ENCODE assay signal across 1 cellular context in genomic region chr3:134496481-134497071, GRCh38.
A peak's percentile ranks its signal among the peaks of the same experiment; 100 is the strongest.
TF ChIP-seq lines count a peak whose summit lies in the region.

No MANE protein-coding gene starts in this region.

TF ChIP-seq in K562, 482 proteins besides CTCF, POLR2A, EP300 and RAD21 (continued from another document and continues in another):
- peak; percentile 88 for TF ChIP-seq ZBTB17 (CRISPR knock-in tag; IDR thresholded peaks at IDR 0.05)
- TF ChIP-seq FOXK2 (conservative IDR thresholded peaks at IDR 0.05 in 1 of 2, IDR thresholded peaks at IDR 0.05 in 1 of 2; ENCODE audit: low read depth in 2 of 2), result 0 out of 4 replicates have a peak, but pooled peaks have one; percentile 17 to 22
- 0 out of 2 replicates have a peak, but pooled peaks have one; percentile 9 for TF ChIP-seq ZNF695 (CRISPR knock-in tag; IDR thresholded peaks at IDR 0.05)
- peak; percentile 93 for TF ChIP-seq KLF16 (IDR thresholded peaks at IDR 0.05)
- no peak for TF ChIP-seq SNIP1 (IDR thresholded peaks at IDR 0.05; ENCODE audit: low read depth)
- TF ChIP-seq GTF2F1 (IDR thresholded peaks at IDR 0.05; ENCODE audit: low read depth, low read length), result no peak
- peak; percentile 93 for TF ChIP-seq TRIM24 (IDR thresholded peaks at IDR 0.05)
- TF ChIP-seq BCL6 (CRISPR knock-in tag; IDR thresholded peaks at IDR 0.05), result peak; percentile 89
- TF ChIP-seq ZNF311 (CRISPR knock-in tag; IDR thresholded peaks at IDR 0.05), result peak; percentile 93
- no peak for TF ChIP-seq KAT7 (CRISPR knock-in tag; IDR thresholded peaks at IDR 0.05; ENCODE audit: borderline replicate concordance)
- TF ChIP-seq PHTF2 (CRISPR knock-in tag; IDR thresholded peaks at IDR 0.05), result 0 out of 2 replicates have a peak, but pooled peaks have one; percentile 56
- TF ChIP-seq, protein P1, sequence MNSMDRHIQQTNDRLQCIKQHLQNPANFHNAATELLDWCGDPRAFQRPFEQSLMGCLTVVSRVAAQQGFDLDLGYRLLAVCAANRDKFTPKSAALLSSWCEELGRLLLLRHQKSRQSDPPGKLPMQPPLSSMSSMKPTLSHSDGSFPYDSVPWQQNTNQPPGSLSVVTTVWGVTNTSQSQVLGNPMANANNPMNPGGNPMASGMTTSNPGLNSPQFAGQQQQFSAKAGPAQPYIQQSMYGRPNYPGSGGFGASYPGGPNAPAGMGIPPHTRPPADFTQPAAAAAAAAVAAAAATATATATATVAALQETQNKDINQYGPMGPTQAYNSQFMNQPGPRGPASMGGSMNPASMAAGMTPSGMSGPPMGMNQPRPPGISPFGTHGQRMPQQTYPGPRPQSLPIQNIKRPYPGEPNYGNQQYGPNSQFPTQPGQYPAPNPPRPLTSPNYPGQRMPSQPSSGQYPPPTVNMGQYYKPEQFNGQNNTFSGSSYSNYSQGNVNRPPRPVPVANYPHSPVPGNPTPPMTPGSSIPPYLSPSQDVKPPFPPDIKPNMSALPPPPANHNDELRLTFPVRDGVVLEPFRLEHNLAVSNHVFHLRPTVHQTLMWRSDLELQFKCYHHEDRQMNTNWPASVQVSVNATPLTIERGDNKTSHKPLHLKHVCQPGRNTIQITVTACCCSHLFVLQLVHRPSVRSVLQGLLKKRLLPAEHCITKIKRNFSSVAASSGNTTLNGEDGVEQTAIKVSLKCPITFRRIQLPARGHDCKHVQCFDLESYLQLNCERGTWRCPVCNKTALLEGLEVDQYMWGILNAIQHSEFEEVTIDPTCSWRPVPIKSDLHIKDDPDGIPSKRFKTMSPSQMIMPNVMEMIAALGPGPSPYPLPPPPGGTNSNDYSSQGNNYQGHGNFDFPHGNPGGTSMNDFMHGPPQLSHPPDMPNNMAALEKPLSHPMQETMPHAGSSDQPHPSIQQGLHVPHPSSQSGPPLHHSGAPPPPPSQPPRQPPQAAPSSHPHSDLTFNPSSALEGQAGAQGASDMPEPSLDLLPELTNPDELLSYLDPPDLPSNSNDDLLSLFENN (IDR thresholded peaks at IDR 0.05; ENCODE audit: low read depth in 2 of 2, low read length in 2 of 2), result peak in 1 of 2 experiments; percentile 77; a peak in 2 of 4 replicates
- TF ChIP-seq HSF4 (CRISPR knock-in tag; IDR thresholded peaks at IDR 0.05; ENCODE audit: borderline replicate concordance), result peak; percentile 95
- TF ChIP-seq MGA (IDR thresholded peaks at IDR 0.05), result no peak
- peak; percentile 91 for TF ChIP-seq POLR2AphosphoS5 (IDR thresholded peaks at IDR 0.05; ENCODE audit: control insufficient read depth, insufficient read depth, low read depth, low read length)
- TF ChIP-seq LEF1 (IDR thresholded peaks at IDR 0.05), result peak; percentile 23; the same call in 1 of the 2 replicates
- 0 out of 2 replicates have a peak, but pooled peaks have one; percentile 73 for TF ChIP-seq ZNF586 (CRISPR knock-in tag; conservative IDR thresholded peaks at IDR 0.05)
- TF ChIP-seq GATAD2A (IDR thresholded peaks at IDR 0.05), result no peak
- peak; percentile 80; the same call in 1 of the 2 replicates for TF ChIP-seq SMARCE1 (IDR thresholded peaks at IDR 0.05)
- TF ChIP-seq ZNF41 (CRISPR knock-in tag; conservative IDR thresholded peaks at IDR 0.05), result peak; percentile 91
- TF ChIP-seq ZBTB2 (IDR thresholded peaks at IDR 0.05), result 0 out of 2 replicates have a peak, but pooled peaks have one; percentile 40
- TF ChIP-seq MECOM (CRISPR knock-in tag; IDR thresholded peaks at IDR 0.05), result peak; percentile 40; the same call in 1 of the 2 replicates
- no peak for TF ChIP-seq ZBTB8A (IDR thresholded peaks at IDR 0.05; ENCODE audit: partially characterized antibody)
- no peak for TF ChIP-seq XRCC4 (IDR thresholded peaks at IDR 0.05; ENCODE audit: extremely low read depth, insufficient read depth, insufficient read length)
- TF ChIP-seq CHD2 (IDR thresholded peaks at IDR 0.05; ENCODE audit: low read depth, low read length), result no peak
- no peak for TF ChIP-seq CHD1 (IDR thresholded peaks at IDR 0.05; ENCODE audit: low read length)
- no peak for TF ChIP-seq RERE (CRISPR knock-in tag; IDR thresholded peaks at IDR 0.05; ENCODE audit: borderline replicate concordance)
- TF ChIP-seq ILK (tag; IDR thresholded peaks at IDR 0.05; ENCODE audit: borderline replicate concordance, low read depth), result no peak
- no peak for TF ChIP-seq RB1 (IDR thresholded peaks at IDR 0.05; ENCODE audit: low read depth)
- no peak for TF ChIP-seq SRSF7 (optimal IDR thresholded peaks at IDR 0.05; ENCODE audit: low read depth, low read length)
- TF ChIP-seq SMAD2 (IDR thresholded peaks at IDR 0.05; ENCODE audit: low read depth, low read length), result no peak
- TF ChIP-seq ZSCAN32 (CRISPR knock-in tag; IDR thresholded peaks at IDR 0.05), result no peak
- TF ChIP-seq ZNF324 (CRISPR knock-in tag; IDR thresholded peaks at IDR 0.05), result peak; percentile 68
- TF ChIP-seq NR2C2 (CRISPR knock-in tag; IDR thresholded peaks at IDR 0.05), result no peak
- peak; percentile 45; the same call in 1 of the 2 replicates for TF ChIP-seq NR2C2 (tag; IDR thresholded peaks at IDR 0.05)
- TF ChIP-seq, protein P2, sequence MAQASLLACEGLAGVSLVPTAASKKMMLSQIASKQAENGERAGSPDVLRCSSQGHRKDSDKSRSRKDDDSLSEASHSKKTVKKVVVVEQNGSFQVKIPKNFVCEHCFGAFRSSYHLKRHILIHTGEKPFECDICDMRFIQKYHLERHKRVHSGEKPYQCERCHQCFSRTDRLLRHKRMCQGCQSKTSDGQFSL (CRISPR knock-in tag; IDR thresholded peaks at IDR 0.05), result no peak
- TF ChIP-seq, protein P2 (tag; IDR thresholded peaks at IDR 0.05), result peak in 1 of 2 experiments; percentile 89; a peak in 2 of 4 replicates
- no peak for TF ChIP-seq MCM3 (IDR thresholded peaks at IDR 0.05)
- peak; percentile 44; the same call in 1 of the 2 replicates for TF ChIP-seq MTA1 (IDR thresholded peaks at IDR 0.05; ENCODE audit: borderline replicate concordance)
- TF ChIP-seq WHSC1 (IDR thresholded peaks at IDR 0.05; ENCODE audit: low read length), result no peak
